Comparison of ENCODE assay signal across 18 cellular contexts in genomic region chr20:23657202-23657601, GRCh38. TPM values are rescaled to one million over a fixed set of nuclear protein-coding genes. Genes with fewer than 3 reads are reported as not detected.
DNase-seq lines count a peak whose midpoint lies in the region; ATAC-seq and TF ChIP-seq lines count a peak whose summit lies in the region.
"Had no signal": no experiment of that assay in that cellular context is flagged by ENCODE, and none has a peak within 500 bp of the region (broad histone marks: within the 10 kb centered on the region; RNA-seq: fewer than 3 reads in every experiment).

No MANE protein-coding gene starts in this region.

- DNase-seq in NCI-H146 (lab: John Stamatoyannopoulos, UW) (peak; percentile 7), NCI-H146 treated with DMSO at 0.1 percent for 48 hours (lab: John Stamatoyannopoulos, UW; ENCODE audit: unreplicated experiment) (no peak), left lobe of liver (ENCODE audit: low spot score) (no peak), vagina (ENCODE audit: extremely low spot score in 2 of 2) (peak; percentile 49), AG08395 (ENCODE audit: low spot score) (no peak)
- DNase-seq in activated naive CD4-positive, alpha-beta T cell treated with anti-CD3 and anti-CD28 coated beads for 36 hours = no peak
- DNase-seq: Calu3; CD8-positive, alpha-beta T cell; DMS79 treated with DMSO at 0.1 percent for 48 hours; HCEC 1CT; HFFc6 had no signal

- no peaks in the 10 kb centered on the region for H3K27me3 Mint-ChIP-seq in dendritic cell treated with granulocyte-macrophage colony-stimulating factor and Interleukin-4, amounts not matched to agents 40 ng/mL and 50 ng/mL, for 4 days
- peaks cover 12% of the 10 kb centered on the region for H3K27me3 Mint-ChIP-seq in activated naive CD4-positive, alpha-beta T cell treated with anti-CD3 and anti-CD28 coated beads for 36 hours (ENCODE audit: low read depth)

- no peak for TF ChIP-seq CTCF in vagina (IDR thresholded peaks at IDR 0.05)

- no peak overlapping the region for H3K27ac ChIP-seq in vagina
- H3K27ac ChIP-seq: 22Rv1, A549 had no signal

- ATAC-seq in left lobe of liver = peak; percentile 56
- no peak for ATAC-seq in HG02571 (IDR thresholded peaks at IDR 0.05; ENCODE audit: unreplicated experiment)
- ATAC-seq: A549; CD8-positive, alpha-beta T cell; GM12878 had no signal

- H3K4me1 Mint-ChIP-seq in dendritic cell treated with granulocyte-macrophage colony-stimulating factor and Interleukin-4, amounts not matched to agents 40 ng/mL and 50 ng/mL, for 4 days (ENCODE audit: low read depth) = peaks cover 86% of the 10 kb centered on the region
- H3K4me1 Mint-ChIP-seq in activated naive CD4-positive, alpha-beta T cell treated with anti-CD3 and anti-CD28 coated beads for 36 hours (ENCODE audit: low read depth) = no peaks in the 10 kb centered on the region

- no peaks in the 10 kb centered on the region for H3K36me3 ChIP-seq in vagina
- H3K36me3 ChIP-seq: BLaER1 had no signal

- H3K9me3 ChIP-seq in vagina = no peaks in the 10 kb centered on the region
- H3K9me3 ChIP-seq: A549, BLaER1 had no signal

- no peak overlapping the region for H3K4me3 Mint-ChIP-seq in dendritic cell treated with granulocyte-macrophage colony-stimulating factor and Interleukin-4, amounts not matched to agents 40 ng/mL and 50 ng/mL, for 4 days
- no peak overlapping the region for H3K4me3 Mint-ChIP-seq in activated naive CD4-positive, alpha-beta T cell treated with anti-CD3 and anti-CD28 coated beads for 36 hours
- H3K4me3 Mint-ChIP-seq: CD8-positive, alpha-beta T cell; HFFc6; IgD-negative memory B cell had no signal

- intact Hi-C loops in dendritic cell treated with granulocyte-macrophage colony-stimulating factor and Interleukin-4, amounts not matched to agents 40 ng/mL and 50 ng/mL, for 4 days (cut with micrococcal nuclease) = loop anchor here (5.0 kb wide), 1 partner anchor 35 kb away; no protein-coding TSS in a partner anchor
- intact Hi-C loops in vagina (cut with DNase I) = no loop called here
- intact Hi-C loops in activated naive CD4-positive, alpha-beta T cell treated with anti-CD3 and anti-CD28 coated beads for 36 hours (cut with micrococcal nuclease) = no loop called here

- H3K36me3 Mint-ChIP-seq in dendritic cell treated with granulocyte-macrophage colony-stimulating factor and Interleukin-4, amounts not matched to agents 40 ng/mL and 50 ng/mL, for 4 days (ENCODE audit: low read depth) = no peaks in the 10 kb centered on the region
- H3K36me3 Mint-ChIP-seq in activated naive CD4-positive, alpha-beta T cell treated with anti-CD3 and anti-CD28 coated beads for 36 hours (ENCODE audit: low read depth) = no peaks in the 10 kb centered on the region
- H3K36me3 Mint-ChIP-seq: CD8-positive, alpha-beta T cell; IgD-negative memory B cell had no signal

- H3K9me3 Mint-ChIP-seq in dendritic cell treated with granulocyte-macrophage colony-stimulating factor and Interleukin-4, amounts not matched to agents 40 ng/mL and 50 ng/mL, for 4 days = no peaks in the 10 kb centered on the region
- H3K9me3 Mint-ChIP-seq in activated naive CD4-positive, alpha-beta T cell treated with anti-CD3 and anti-CD28 coated beads for 36 hours = no peaks in the 10 kb centered on the region
- H3K9me3 Mint-ChIP-seq: CD8-positive, alpha-beta T cell; HFFc6; IgD-negative memory B cell had no signal

- no peak for TF ChIP-seq POLR2A in vagina (IDR thresholded peaks at IDR 0.05)

- H3K27ac Mint-ChIP-seq in dendritic cell treated with granulocyte-macrophage colony-stimulating factor and Interleukin-4, amounts not matched to agents 40 ng/mL and 50 ng/mL, for 4 days = peak overlapping the region; percentile 92
- no peak overlapping the region for H3K27ac Mint-ChIP-seq in activated naive CD4-positive, alpha-beta T cell treated with anti-CD3 and anti-CD28 coated beads for 36 hours
- H3K27ac Mint-ChIP-seq: CD8-positive, alpha-beta T cell; HFFc6; IgD-negative memory B cell had no signal

- CTCF ChIA-PET in activated naive CD4-positive, alpha-beta T cell treated with anti-CD3 and anti-CD28 coated beads for 36 hours (lab: Charles Lee) = no interaction called here

- no peaks in the 10 kb centered on the region for H3K27me3 ChIP-seq in vagina
- H3K27me3 ChIP-seq: BLaER1 had no signal

- H3K4me1 ChIP-seq in vagina = peaks cover 31% of the 10 kb centered on the region

- H3K4me3 ChIP-seq in vagina = no peak overlapping the region
- H3K4me3 ChIP-seq: A549, BLaER1, GM12878 had no signal

RNA-seq across cellular contexts. Expression of gene CST3, which starts 19.4 kb away (rescaled TPM):
- total RNA-seq in left lobe of liver (1,478 TPM), vagina (1,106 TPM)
- total RNA-seq in activated naive CD4-positive, alpha-beta T cell treated with anti-CD3 and anti-CD28 coated beads for 36 hours = under 1 TPM in 1 of 2 experiments, not detected in 1; 0.35 TPM

RNA-seq across cellular contexts. Expression of gene CST4, which starts 31.6 kb away (rescaled TPM):
- not detected for total RNA-seq in left lobe of liver
- not detected for total RNA-seq in vagina
- total RNA-seq in activated naive CD4-positive, alpha-beta T cell treated with anti-CD3 and anti-CD28 coated beads for 36 hours = not detected
- total RNA-seq: Calu3; CD8-positive, alpha-beta T cell; GM12878; HFFc6 had no signal

RNA-seq across cellular contexts. Expression of gene CST9, which starts 51.5 kb away (rescaled TPM):
- total RNA-seq in left lobe of liver = not detected
- not detected for total RNA-seq in vagina
- total RNA-seq in activated naive CD4-positive, alpha-beta T cell treated with anti-CD3 and anti-CD28 coated beads for 36 hours = not detected
- total RNA-seq: Calu3; CD8-positive, alpha-beta T cell; GM12878; HFFc6 had no signal

Comparison
In these comparisons a context has a peak if more than half of its experiments do, and no peak if none do; other contexts are left out.
1. DNase-seq: peak in NCI-H146 (single experiment) and vagina (2 of 2); none in NCI-H146 treated with DMSO at 0.1 percent for 48 hours (single experiment), left lobe of liver (single experiment), activated naive CD4-positive, alpha-beta T cell treated with anti-CD3 and anti-CD28 coated beads for 36 hours (single experiment) and AG08395 (single experiment).
2. RNA of gene CST3, which starts 19.4 kb away (total RNA-seq): 1,478 TPM in left lobe of liver (single experiment) and 1,106 TPM in vagina (single experiment); 0.35 TPM in activated naive CD4-positive, alpha-beta T cell treated with anti-CD3 and anti-CD28 coated beads for 36 hours; every median in the first group is over 100 times any median in the second.